In the genomic region with DNA sequence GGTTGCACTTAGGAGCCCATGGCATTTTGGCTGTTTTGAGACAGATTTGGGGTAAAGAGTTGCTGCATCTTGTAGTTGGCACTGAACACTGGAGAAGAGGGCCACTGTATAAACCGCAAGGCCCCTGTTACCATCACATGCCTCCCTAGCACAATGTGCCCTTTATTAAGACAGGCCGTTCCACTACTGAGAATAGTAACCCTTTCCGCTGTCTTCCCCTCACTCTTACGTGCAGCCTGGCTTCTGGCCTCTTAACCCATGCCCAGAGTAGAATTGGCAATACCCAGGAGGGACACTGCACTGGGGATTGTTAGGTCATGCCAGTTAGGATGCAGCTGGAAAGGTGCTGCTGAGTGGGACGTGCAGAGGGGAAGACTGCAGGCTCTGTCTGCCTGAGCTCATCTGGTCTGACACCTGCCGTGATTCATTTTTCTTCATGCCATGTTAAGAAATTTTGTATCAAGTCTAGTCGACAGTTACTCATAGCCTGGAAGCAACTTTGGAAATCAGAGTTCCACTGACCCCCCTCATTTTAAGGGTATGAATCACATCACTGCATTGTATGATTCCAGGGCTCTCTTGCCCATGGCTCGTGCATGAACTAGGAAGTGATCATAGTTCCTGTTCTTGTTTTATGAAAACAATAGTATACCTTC, we compare ENCODE assay signal across 9 cellular contexts.
DNase-seq lines count a peak whose midpoint lies in the region; ATAC-seq, FAIRE-seq and TF ChIP-seq lines count a peak whose summit lies in the region.
"Had no signal": no experiment of that assay in that cellular context is flagged by ENCODE, and none has a peak within 500 bp of the region (broad histone marks: within the 10 kb centered on the region; RNA-seq: fewer than 3 reads in every experiment).

No MANE protein-coding gene starts in this region.

- peaks cover 57% of the 10 kb centered on the region for H3K4me1 ChIP-seq in PC-3 (ENCODE audit: insufficient read depth, low read length)
- peaks cover 11% of the 10 kb centered on the region for H3K4me1 ChIP-seq in endodermal cell (ENCODE audit: control insufficient read depth, insufficient read depth, low read length)
- peaks cover 57 to 75% of the 10 kb centered on the region in 2 donors for H3K4me1 ChIP-seq in thyroid gland

- H3K4me3 ChIP-seq in PC-3 (ENCODE audit: low read length) (peak overlapping the region; percentile 39), endodermal cell (ENCODE audit: low read length) (no peak overlapping the region), thyroid gland (replicated peaks in 1 of 3) (peak overlapping the region in 1 of 3 donors; percentile 18)

- POLR2A ChIA-PET in PC-3 (lab: Charles Lee; ENCODE audit: unreplicated experiment): interaction anchor here (0.6 kb wide), 1 partner anchor 15 kb away, joined by 3 read pairs; no protein-coding TSS in a partner anchor

- TF ChIP-seq CTCF in PC-3 (conservative IDR thresholded peaks at IDR 0.05; ENCODE audit: low read depth, low read length) (no peak), endodermal cell (conservative IDR thresholded peaks at IDR 0.05) (no peak), mesothelial cell of epicardium (IDR thresholded peaks at IDR 0.05; ENCODE audit: unreplicated experiment) (no peak), thyroid gland (IDR thresholded peaks at IDR 0.05) (no peak)

- H3K27me3 Mint-ChIP-seq in endodermal cell (ENCODE audit: insufficient read depth) (no peaks in the 10 kb centered on the region), mesothelial cell of epicardium (ENCODE audit: low read depth) (no peaks in the 10 kb centered on the region)

- FAIRE-seq in frontal cortex (lab: Jason Lieb, UNC): no peak

- WGBS in endodermal cell (ENCODE audit: insufficient coverage in 1 of 2, insufficient read length in 1 of 2), 2 experiments: 90 to 96% methylated on average over 5 to 8 of the region's 8 CpGs
- 16 to 36% methylated on average over 8 of the region's 8 CpGs for WGBS in thyroid gland, 2 donors

- DNase-seq in PC-3: peak; percentile 91
- peak; percentile 25 for DNase-seq in endodermal cell
- DNase-seq in mesothelial cell of epicardium (ENCODE audit: low spot score in 2 of 2, unreplicated experiment in 2 of 2): no peak
- peak; percentile 48 to 55 for DNase-seq in thyroid gland
- no peak for DNase-seq in frontal cortex (ENCODE audit: low spot score in 2 of 2)
- no peak for DNase-seq in activated gamma-delta T cell treated with Interleukin-2 at 50 U/mL for 16 hours
- DNase-seq: KBM-7 had no signal

- intact Hi-C loops in PC-3 (cut with micrococcal nuclease) (loop anchor here (2.0 to 5.0 kb wide), 2 partner anchors 14 to 82 kb away; no protein-coding TSS in a partner anchor), thyroid gland (cut with DNase I) (loop anchor here (10.0 kb wide), 1 partner anchor 50 kb away; no protein-coding TSS in a partner anchor)

- peak overlapping the region; percentile 77 for H3K27ac ChIP-seq in PC-3 (ENCODE audit: low read length)
- H3K27ac ChIP-seq in endodermal cell (ENCODE audit: low read depth, low read length): no peak overlapping the region
- H3K27ac ChIP-seq in thyroid gland: peak overlapping the region; percentile 96 to 99 (median 98)

- H2AFZ ChIP-seq in PC-3 (ENCODE audit: low read length): 0 out of 2 replicates have a peak overlapping the region, but pooled peaks have one; percentile 3

- peak in 1 of 2 donors; percentile 54 for TF ChIP-seq POLR2A in thyroid gland (IDR thresholded peaks at IDR 0.05)

- ATAC-seq in PC-3: peak; percentile 75
- no peak for ATAC-seq in HG02981 (IDR thresholded peaks at IDR 0.05; ENCODE audit: unreplicated experiment)
- ATAC-seq in HG03196 (IDR thresholded peaks at IDR 0.05; ENCODE audit: unreplicated experiment): no peak

- H3K9me3 ChIP-seq in PC-3 (ENCODE audit: low read length) (no peaks in the 10 kb centered on the region), endodermal cell (ENCODE audit: control insufficient read depth, low read length) (no peaks in the 10 kb centered on the region), thyroid gland (no peaks in the 10 kb centered on the region)

- H3K36me3 Mint-ChIP-seq in endodermal cell (ENCODE audit: low read depth): peaks cover 2% of the 10 kb centered on the region
- peaks cover under 1% of the 10 kb centered on the region for H3K36me3 Mint-ChIP-seq in mesothelial cell of epicardium

- peak overlapping the region; percentile 72 for H3K4me2 ChIP-seq in PC-3 (ENCODE audit: low read length)

- H3F3A ChIP-seq in PC-3 (ENCODE audit: low read length, unreplicated experiment): no peaks in the 10 kb centered on the region

- no peaks in the 10 kb centered on the region for H3K9me3 Mint-ChIP-seq in endodermal cell
- no peaks in the 10 kb centered on the region for H3K9me3 Mint-ChIP-seq in mesothelial cell of epicardium

- BruUV-seq in PC-3 (replicated peaks; lab: Mats Ljungman, UMichigan): no TSS peak

- H3K4me1 Mint-ChIP-seq in endodermal cell (peaks cover 54% of the 10 kb centered on the region), mesothelial cell of epicardium (peaks cover 73% of the 10 kb centered on the region)

- no peaks in the 10 kb centered on the region for H3K9me2 ChIP-seq in PC-3 (replicated peaks; ENCODE audit: low read length)

- no peaks in the 10 kb centered on the region for H4K20me1 ChIP-seq in PC-3 (ENCODE audit: low read length)

- H3K36me3 ChIP-seq in PC-3 (ENCODE audit: low read depth, low read length) (no peaks in the 10 kb centered on the region), endodermal cell (ENCODE audit: control insufficient read depth, insufficient read depth, low read length) (no peaks in the 10 kb centered on the region), thyroid gland (no peaks in the 10 kb centered on the region)

- H3K79me2 ChIP-seq in PC-3 (ENCODE audit: low read length): peaks cover 7% of the 10 kb centered on the region; the same call in 1 of the 2 replicates

- H3K27ac Mint-ChIP-seq in endodermal cell (peak overlapping the region; percentile 36), mesothelial cell of epicardium (peak overlapping the region; percentile 97)

- no peaks in the 10 kb centered on the region for H3K27me3 ChIP-seq in PC-3 (ENCODE audit: low read length)
- no peaks in the 10 kb centered on the region for H3K27me3 ChIP-seq in endodermal cell (ENCODE audit: control insufficient read depth, insufficient read depth, low read length, poor library complexity, severe bottlenecking)
- H3K27me3 ChIP-seq in thyroid gland: no peaks in the 10 kb centered on the region

- CTCF ChIA-PET in PC-3 (lab: Charles Lee): no interaction called here

- H3K4me3 Mint-ChIP-seq in endodermal cell (no peak overlapping the region), mesothelial cell of epicardium (peak overlapping the region; percentile 56)

- H3K9ac ChIP-seq in PC-3 (ENCODE audit: low read length): no peak overlapping the region; the same call in 1 of the 2 replicates
- no peak overlapping the region for H3K9ac ChIP-seq in endodermal cell (ENCODE audit: extremely low read depth, low read length, poor library complexity, severe bottlenecking)

Comparison
In these comparisons a context has a peak if more than half of its experiments do, and no peak if none do; other contexts are left out.
1. DNase-seq: peak in PC-3 (single experiment), endodermal cell (single experiment) and thyroid gland (2 of 2); none in mesothelial cell of epicardium (0 of 2), frontal cortex (0 of 2) and activated gamma-delta T cell treated with Interleukin-2 at 50 U/mL for 16 hours (single experiment).